ENCODE assay signal across 14 cellular contexts in the genomic region with DNA sequence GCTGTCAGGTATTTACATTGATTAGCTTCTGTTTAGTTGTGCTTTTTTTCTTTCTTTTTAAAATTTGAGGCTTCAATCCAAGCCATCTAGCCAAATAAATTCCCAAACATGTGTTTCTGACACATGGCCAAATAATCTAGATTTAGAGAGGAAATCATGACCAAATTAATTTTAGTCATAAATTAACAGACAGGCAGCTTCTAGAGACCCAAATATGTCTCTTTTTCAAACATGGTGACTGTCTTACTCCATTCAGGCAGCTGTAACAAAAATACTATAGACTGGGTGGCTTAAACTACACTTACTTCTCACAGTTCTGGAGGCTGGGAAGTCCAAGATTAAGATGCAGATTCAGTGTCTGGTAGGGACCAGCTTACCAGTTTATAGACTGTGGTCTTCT. TPM values are rescaled to one million over a fixed set of nuclear protein-coding genes. Genes with fewer than 3 reads are reported as not detected.
DNase-seq lines count a peak whose midpoint lies in the region; ATAC-seq and TF ChIP-seq lines count a peak whose summit lies in the region.
"Had no signal": no experiment of that assay in that cellular context is flagged by ENCODE, and none has a peak within 500 bp of the region (broad histone marks: within the 10 kb centered on the region; RNA-seq: fewer than 3 reads in every experiment).

No MANE protein-coding gene starts in this region.

- no peak overlapping the region for H3T11ph ChIP-seq in H9 (ENCODE audit: low read length)

- no peak overlapping the region for H3K9ac ChIP-seq in H9 (ENCODE audit: extremely low read depth, insufficient read length, low read length)
- H3K9ac ChIP-seq: GM23248 had no signal

- no peaks in the 10 kb centered on the region for H3K27me3 Mint-ChIP-seq in H9 (ENCODE audit: low read depth)

- no peaks in the 10 kb centered on the region for H3K79me2 ChIP-seq in H9 (ENCODE audit: insufficient read depth, low read length)

- DNase-seq in G401 (ENCODE audit: low spot score), result peak; percentile 60
- no peak for DNase-seq in H9
- DNase-seq in NCI-H446 treated with DMSO at 0.1 percent for 48 hours (lab: John Stamatoyannopoulos, UW), result peak; percentile 36
- DNase-seq in cerebellar nuclear complex (lab: John Stamatoyannopoulos, UW), result no peak
- DNase-seq: Calu3; CD4-positive, alpha-beta memory T cell; COR-L47; DMS53; DMS79 treated with DMSO at 0.1 percent for 48 hours; GM23248; H7; HFFc6 had no signal

- no peak for ATAC-seq in GM21515 (IDR thresholded peaks at IDR 0.05; ENCODE audit: unreplicated experiment)
- ATAC-seq in HG03139 (IDR thresholded peaks at IDR 0.05; ENCODE audit: unreplicated experiment), result no peak

- in situ Hi-C loops in G401 (cut with HindIII; ENCODE audit: low sequenced_read_pairs), result no loop called here

- H2BK5ac ChIP-seq in H9 (ENCODE audit: insufficient read length, low read length), result no peak overlapping the region

- H3K14ac ChIP-seq in H9 (ENCODE audit: insufficient read depth, low read length), result no peak overlapping the region

- no peaks in the 10 kb centered on the region for H3K4me1 ChIP-seq in H9 (ENCODE audit: insufficient read depth, low read length)

- H3K79me1 ChIP-seq in H9 (ENCODE audit: insufficient read depth, low read depth, low read length, poor library complexity, severe bottlenecking), result no peaks in the 10 kb centered on the region

- no peak overlapping the region for H3K27ac ChIP-seq in H9 (ENCODE audit: insufficient read length, low read depth, low read length)
- H3K27ac ChIP-seq: GM23248 had no signal

- no peaks in the 10 kb centered on the region for H4K20me1 ChIP-seq in H9 (ENCODE audit: control insufficient read depth, insufficient read depth, insufficient read length)

- H3K4me3 Mint-ChIP-seq in H9, result no peak overlapping the region
- H3K4me3 Mint-ChIP-seq: HFFc6 had no signal

- no peaks in the 10 kb centered on the region for H3K9me3 Mint-ChIP-seq in H9
- H3K9me3 Mint-ChIP-seq: HFFc6 had no signal

- H3K56ac ChIP-seq in H9 (ENCODE audit: insufficient read length, low read depth, low read length), result no peak overlapping the region

- no peak overlapping the region for H3K23ac ChIP-seq in H9 (ENCODE audit: insufficient read length, low read depth, low read length)

- no peak overlapping the region for H3K4me2 ChIP-seq in H9 (ENCODE audit: insufficient read depth, insufficient read length, low read length)

- H3K36me3 Mint-ChIP-seq in H9 (ENCODE audit: insufficient read depth in 1 of 3, low read depth in 3 of 3), result no peaks in the 10 kb centered on the region
- H3K36me3 Mint-ChIP-seq: CD4-positive, alpha-beta memory T cell had no signal

- no peak overlapping the region for H3K18ac ChIP-seq in H9 (ENCODE audit: insufficient read length, low read depth, low read length)

- TF ChIP-seq CTCF in H9 (conservative IDR thresholded peaks at IDR 0.05), result no peak

- no peak overlapping the region for H2AK5ac ChIP-seq in H9 (ENCODE audit: insufficient read length, low read length)

- no peaks in the 10 kb centered on the region for H3K9me3 ChIP-seq in H9 (ENCODE audit: control insufficient read depth, low read depth, low read length)

- no peaks in the 10 kb centered on the region for H3K23me2 ChIP-seq in H9 (ENCODE audit: insufficient read length, low read depth, low read length, poor library complexity, severe bottlenecking)

- H4K91ac ChIP-seq in H9 (ENCODE audit: insufficient read length, low read depth, low read length), result no peak overlapping the region

- H2BK20ac ChIP-seq in H9 (ENCODE audit: low read depth, low read length, poor library complexity, severe bottlenecking), result no peak overlapping the region

- no peak overlapping the region for H4K5ac ChIP-seq in H9 (ENCODE audit: insufficient read length, low read depth, low read length)

- peak overlapping the region; percentile 40 for H2AFZ ChIP-seq in H9 (ENCODE audit: low read length)

- no peak overlapping the region for H3K4ac ChIP-seq in H9 (ENCODE audit: low read depth, low read length)

- H2BK12ac ChIP-seq in H9 (ENCODE audit: insufficient read length, low read depth, low read length), result no peak overlapping the region

- H3K27me3 ChIP-seq in H9 (ENCODE audit: insufficient read depth, low read length), result no peaks in the 10 kb centered on the region

- no peak overlapping the region for H2BK120ac ChIP-seq in H9 (ENCODE audit: low read depth, low read length, poor library complexity, severe bottlenecking)

- no peak overlapping the region for H2BK15ac ChIP-seq in H9 (ENCODE audit: low read depth, low read length)

- H4K8ac ChIP-seq in H9 (replicated peaks; ENCODE audit: insufficient read length, low read depth, low read length), result no peak overlapping the region

- H3K27ac Mint-ChIP-seq in H9, result no peak overlapping the region
- H3K27ac Mint-ChIP-seq: CD4-positive, alpha-beta memory T cell; HFFc6 had no signal

- peaks cover 0 to 3% of the 10 kb centered on the region in 2 experiments; a peak in 1 of 4 replicates for H3K4me1 Mint-ChIP-seq in H9

RNA-seq across cellular contexts. Expression of gene NAB1, which starts 23.2 kb away (rescaled TPM):
- 2.1 and 3.3 TPM in 2 replicates for total RNA-seq in G401 (2014; rRNA removed; shearing (Covaris generic))
- total RNA-seq in H9 (2021), result 36.9 and 44.0 TPM in 2 replicates

Comparison
In these comparisons a context has a peak if more than half of its experiments do, and no peak if none do; other contexts are left out.
1. DNase-seq: peak in G401 (single experiment) and NCI-H446 treated with DMSO at 0.1 percent for 48 hours (single experiment); none in H9 (single experiment) and cerebellar nuclear complex (0 of 2).